ENCODE assay signal across 8 cellular contexts in the genomic region with DNA sequence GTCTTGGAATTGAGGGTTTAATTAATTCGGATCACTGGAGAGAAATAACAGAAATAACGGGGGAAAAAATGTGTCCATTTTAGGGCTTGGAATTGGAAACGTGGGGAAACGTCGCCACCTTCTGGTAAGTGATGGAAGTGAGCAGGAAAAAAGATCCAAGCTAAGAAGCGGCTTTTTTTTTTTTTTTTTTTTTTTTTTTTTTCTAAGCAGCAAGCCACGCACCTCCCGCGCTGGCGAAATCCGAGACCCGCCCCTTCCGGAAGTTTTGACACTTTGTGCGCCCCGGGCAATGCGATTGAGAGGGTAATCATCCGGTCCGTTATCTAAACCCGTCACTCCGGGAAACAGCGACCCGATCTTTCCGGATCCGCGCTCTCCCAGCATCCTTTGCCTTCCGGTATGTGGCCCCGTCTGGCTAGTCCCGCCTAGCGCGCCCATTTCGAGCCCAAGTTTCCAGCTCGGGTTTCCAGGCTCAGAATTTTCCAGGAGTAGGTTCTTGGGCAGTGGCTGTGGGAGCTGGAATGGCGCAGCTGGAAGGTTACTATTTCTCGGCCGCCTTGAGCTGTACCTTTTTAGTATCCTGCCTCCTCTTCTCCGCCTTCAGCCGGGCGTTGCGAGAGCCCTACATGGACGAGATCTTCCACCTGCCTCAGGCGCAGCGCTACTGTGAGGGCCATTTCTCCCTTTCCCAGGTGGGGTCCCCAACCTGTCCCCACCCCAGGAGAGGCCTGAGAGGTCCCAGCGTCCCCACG. TPM values are rescaled to one million over a fixed set of nuclear protein-coding genes. Genes with fewer than 3 reads are reported as not detected.
DNase-seq lines count a peak whose midpoint lies in the region; ATAC-seq, FAIRE-seq and TF ChIP-seq lines count a peak whose summit lies in the region.

A gene with protein sequence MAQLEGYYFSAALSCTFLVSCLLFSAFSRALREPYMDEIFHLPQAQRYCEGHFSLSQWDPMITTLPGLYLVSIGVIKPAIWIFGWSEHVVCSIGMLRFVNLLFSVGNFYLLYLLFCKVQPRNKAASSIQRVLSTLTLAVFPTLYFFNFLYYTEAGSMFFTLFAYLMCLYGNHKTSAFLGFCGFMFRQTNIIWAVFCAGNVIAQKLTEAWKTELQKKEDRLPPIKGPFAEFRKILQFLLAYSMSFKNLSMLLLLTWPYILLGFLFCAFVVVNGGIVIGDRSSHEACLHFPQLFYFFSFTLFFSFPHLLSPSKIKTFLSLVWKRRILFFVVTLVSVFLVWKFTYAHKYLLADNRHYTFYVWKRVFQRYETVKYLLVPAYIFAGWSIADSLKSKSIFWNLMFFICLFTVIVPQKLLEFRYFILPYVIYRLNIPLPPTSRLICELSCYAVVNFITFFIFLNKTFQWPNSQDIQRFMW (plus strand): TSS at position 418 of the 752 bp plus-strand sequence. CDS start 104 bp downstream, at position 522.

- H3K4me1 ChIP-seq in pancreas (peaks cover 0 to 7% (median 0%) of the 10 kb centered on the region in 3 donors), tibial nerve (peaks cover 0 to 31% (median 5%) of the 10 kb centered on the region in 4 donors)

- no peaks in the 10 kb centered on the region for H3K9me3 ChIP-seq in pancreas
- H3K9me3 ChIP-seq in tibial nerve: no peaks in the 10 kb centered on the region

- peaks cover 0 to 5% (median 0%) of the 10 kb centered on the region in 3 donors for H3K36me3 ChIP-seq in pancreas
- no peaks in the 10 kb centered on the region for H3K36me3 ChIP-seq in tibial nerve

- ATAC-seq in HG02759 (IDR thresholded peaks at IDR 0.05; ENCODE audit: unreplicated experiment) (peak; percentile 100), Right ventricle myocardium superior (ENCODE audit: poor library complexity) (peak; percentile 100), pancreas (peak; percentile 99 to 100 (median 100))

- intact Hi-C loops in Right ventricle myocardium superior (cut with DNase I): loop anchor here (5.0 kb wide), 1 partner anchor 1265 kb away; a partner anchor contains a TSS
- intact Hi-C loops in pancreas (cut with DNase I): no loop called here

- H3K27ac ChIP-seq in pancreas: peak within 1 kb of the TSS; percentile 67 to 78 (median 75)
- peak within 1 kb of the TSS; percentile 72 to 91 (median 87) for H3K27ac ChIP-seq in tibial nerve

- TF ChIP-seq CTCF in GM12873 (IDR thresholded peaks at IDR 0.05; ENCODE audit: insufficient read depth, low read depth, low read length, missing control alignments) (peak; percentile 55), pancreas (IDR thresholded peaks at IDR 0.05) (peak; percentile 53 to 69 (median 62)), tibial nerve (IDR thresholded peaks at IDR 0.05) (peak; percentile 59 to 86 (median 74))

- H3K27me3 ChIP-seq in pancreas (no peaks in the 10 kb centered on the region), tibial nerve (no peaks in the 10 kb centered on the region)

- 0% methylated on average over 44 of the region's 44 CpGs for WGBS in pancreas, 2 donors
- WGBS in tibial nerve, 2 donors: 0% methylated on average over 39 to 44 of the region's 44 CpGs

- TF ChIP-seq POLR2A in tibial nerve (IDR thresholded peaks at IDR 0.05): no peak

- peak within 1 kb of the TSS; percentile 36 to 80 (median 62) for H3K4me3 ChIP-seq in pancreas
- H3K4me3 ChIP-seq in tibial nerve: peak within 1 kb of the TSS; percentile 50 to 77 (median 76)

- DNase-seq in NCI-H1417 (lab: John Stamatoyannopoulos, UW) (peak; percentile 97 to 100 (median 98)), SW 1271 (lab: John Stamatoyannopoulos, UW) (peak; percentile 98 to 99), Right ventricle myocardium superior (peak; percentile 96), pancreas (peak; percentile 90 to 97 (median 96)), tibial nerve (ENCODE audit: low spot score in 2 of 2) (peak; percentile 90 to 96)
- DNase-seq in activated naive CD8-positive, alpha-beta T cell treated with anti-CD3 and anti-CD28 coated beads, Interleukin-2, amount 50 U/mL, for 16 hours (ENCODE audit: low read depth, low spot score): peak; percentile 93

- TF ChIP-seq EP300 in tibial nerve (IDR thresholded peaks at IDR 0.05): peak; percentile 56 to 83

- peak; percentile 96 for FAIRE-seq in pancreas (lab: Jason Lieb, UNC)

RNA-seq across cellular contexts. Expression of the gene that starts here (rescaled TPM):
- total RNA-seq in Right ventricle myocardium superior (3.7 TPM), pancreas (1 to 10 TPM; 2.8 to 7.0 (median 4.5) TPM), tibial nerve (10 to 100 TPM in 1 of 4 donors, 1 to 10 TPM in 3; 6.1 to 10.1 (median 8.0) TPM)
- 1 to 10 TPM in 1 of 2 donors, under 1 TPM in 1; 0.76 to 1.3 TPM for polyA plus RNA-seq in pancreas

Comparison
In these comparisons a context has a peak if more than half of its experiments do, and no peak if none do; other contexts are left out.
1. Peak in every context shown above with its lines: DNase-seq, ATAC-seq, H3K4me3 ChIP-seq and H3K27ac ChIP-seq.